Comparison of ENCODE assay signal across 7 cellular contexts in genomic region chr6:24296944-24297343, GRCh38.
"Had no signal": no experiment of that assay in that cellular context is flagged by ENCODE, and none has a peak within 500 bp of the region (broad histone marks: within the 10 kb centered on the region; RNA-seq: fewer than 3 reads in every experiment).

No MANE protein-coding gene starts in this region.

- FAIRE-seq: GM12878, GM12891, GM12892, GM18507, GM19239 had no signal

- ATAC-seq: GM12878 had no signal

- DNase-seq: GDM1, GF-D8 had no signal

- H3K4me3 ChIP-seq: GM12878 had no signal
